Comparison of ENCODE assay signal across 8 cellular contexts in the genomic region with DNA sequence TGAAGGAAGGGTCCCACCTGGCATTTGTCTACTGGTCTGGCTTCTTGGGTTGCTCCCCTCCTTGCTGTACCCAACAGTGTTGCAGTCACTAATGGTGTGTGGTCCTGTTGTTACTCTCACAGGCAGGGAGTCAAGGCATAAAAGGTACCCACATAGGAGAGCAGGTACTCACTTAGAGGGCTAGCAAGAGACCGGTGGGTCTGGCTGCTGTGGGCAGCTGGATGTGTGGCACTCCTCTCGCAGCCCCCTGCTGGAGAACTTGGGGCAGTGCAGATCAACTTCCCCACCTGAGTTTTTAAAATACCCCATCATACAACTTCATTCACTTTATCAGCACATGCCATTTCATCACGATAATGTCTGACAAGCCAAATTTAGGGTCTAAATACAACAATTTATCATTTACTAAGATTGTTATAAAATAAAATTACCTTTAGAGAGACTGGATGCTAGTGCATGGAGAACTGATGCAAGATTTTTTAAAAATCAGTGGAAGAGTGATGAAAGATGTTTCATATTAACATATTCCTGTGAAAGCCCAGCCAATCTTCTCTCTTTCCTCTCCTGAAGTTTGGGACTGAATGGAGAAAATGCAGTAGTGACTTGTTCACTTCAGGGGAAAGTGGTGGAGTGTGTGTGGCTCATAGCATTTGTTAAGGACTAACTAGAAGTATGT. TPM values are rescaled to one million over a fixed set of nuclear protein-coding genes. Genes with fewer than 3 reads are reported as not detected.
DNase-seq lines count a peak whose midpoint lies in the region; ATAC-seq and TF ChIP-seq lines count a peak whose summit lies in the region.

No MANE protein-coding gene starts in this region.

- H3K4me3 ChIP-seq in BE2C (ENCODE audit: low read depth, low read length) (no peak overlapping the region), NB4 (ENCODE audit: low read depth, low read length) (no peak overlapping the region), WERI-Rb-1 (ENCODE audit: low read depth, low read length) (no peak overlapping the region)

- no peak overlapping the region for H3K4me3 Mint-ChIP-seq in chondrocyte (ENCODE audit: unreplicated experiment)

- H3K36me3 ChIP-seq in BE2C (peaks cover 6% of the 10 kb centered on the region; the same call in 1 of the 2 replicates), WERI-Rb-1 (peaks cover 29% of the 10 kb centered on the region)

- H3K27me3 Mint-ChIP-seq in chondrocyte (ENCODE audit: low read depth): no peaks in the 10 kb centered on the region

- TF ChIP-seq CTCF in BE2C (IDR thresholded peaks at IDR 0.05; ENCODE audit: low read depth, low read length) (peak; percentile 95), NB4 (IDR thresholded peaks at IDR 0.05; ENCODE audit: low read depth, low read length) (peak; percentile 78), WERI-Rb-1 (IDR thresholded peaks at IDR 0.05; ENCODE audit: low read depth, low read length) (peak; percentile 100), chondrocyte (IDR thresholded peaks at IDR 0.05) (peak; percentile 91)

- H3K27ac ChIP-seq in WERI-Rb-1: no peak overlapping the region

- DNase-seq in BE2C (peak; percentile 65), NB4 (ENCODE audit: low read depth) (peak; percentile 42), WERI-Rb-1 (peak; percentile 79), chondrocyte (ENCODE audit: low spot score) (no peak), left lobe of liver (ENCODE audit: low spot score) (no peak), NOMO-1 treated with dmso at 0.1 percent for 144 hours (lab: John Stamatoyannopoulos, UW; ENCODE audit: unreplicated experiment) (no peak)
- DNase-seq in stimulated activated CD8-positive, alpha-beta memory T cell treated with anti-CD3 and anti-CD28 coated beads, Interleukin-15, amount 100 ng/mL, for 1 hour (ENCODE audit: low read depth): peak; percentile 14

- H3K4me1 ChIP-seq in BE2C: no peaks in the 10 kb centered on the region

- H3K4me1 Mint-ChIP-seq in chondrocyte (ENCODE audit: low read depth): peaks cover 16% of the 10 kb centered on the region

- ATAC-seq in GM18909 (IDR thresholded peaks at IDR 0.05; ENCODE audit: poor library complexity, unreplicated experiment): peak; percentile 50
- peak; percentile 85 for ATAC-seq in left lobe of liver

- H3K9me3 Mint-ChIP-seq in chondrocyte (ENCODE audit: low read depth): no peaks in the 10 kb centered on the region

- H3K9me3 ChIP-seq in BE2C (no peaks in the 10 kb centered on the region), WERI-Rb-1 (ENCODE audit: severe bottlenecking) (no peaks in the 10 kb centered on the region)

- TF ChIP-seq POLR2A in NB4 (IDR thresholded peaks at IDR 0.05; ENCODE audit: extremely low read depth, insufficient read length): no peak

- peaks cover 4% of the 10 kb centered on the region for H3K36me3 Mint-ChIP-seq in chondrocyte (ENCODE audit: low read depth)

- H3K27ac Mint-ChIP-seq in chondrocyte (ENCODE audit: unreplicated experiment): no peak overlapping the region

- H3K27me3 ChIP-seq in BE2C (no peaks in the 10 kb centered on the region), WERI-Rb-1 (ENCODE audit: insufficient read depth, low read depth, severe bottlenecking) (no peaks in the 10 kb centered on the region)

RNA-seq across cellular contexts. Expression of a gene that starts 42.8 kb away (rescaled TPM):
- polyA plus RNA-seq in BE2C (2012; ENCODE audit: insufficient read depth, insufficient read length, low read depth): 1.2 TPM
- total RNA-seq in chondrocyte (7.2 to 10.8 TPM (median 9.6 TPM) in 3 replicates), left lobe of liver (17.2 TPM)

Comparison
In these comparisons a context has a peak if more than half of its experiments do, and no peak if none do; other contexts are left out.
1. DNase-seq: peak in BE2C (single experiment), NB4 (single experiment), WERI-Rb-1 (single experiment) and stimulated activated CD8-positive, alpha-beta memory T cell treated with anti-CD3 and anti-CD28 coated beads, Interleukin-15, amount 100 ng/mL, for 1 hour (single experiment); none in chondrocyte (single experiment), left lobe of liver (single experiment) and NOMO-1 treated with dmso at 0.1 percent for 144 hours (single experiment).
2. Peak in every context shown above with its lines, with median percentiles within 50 percentile points of each other: CTCF ChIP-seq.